Comparison of ENCODE assay signal across 21 cellular contexts in the genomic region with DNA sequence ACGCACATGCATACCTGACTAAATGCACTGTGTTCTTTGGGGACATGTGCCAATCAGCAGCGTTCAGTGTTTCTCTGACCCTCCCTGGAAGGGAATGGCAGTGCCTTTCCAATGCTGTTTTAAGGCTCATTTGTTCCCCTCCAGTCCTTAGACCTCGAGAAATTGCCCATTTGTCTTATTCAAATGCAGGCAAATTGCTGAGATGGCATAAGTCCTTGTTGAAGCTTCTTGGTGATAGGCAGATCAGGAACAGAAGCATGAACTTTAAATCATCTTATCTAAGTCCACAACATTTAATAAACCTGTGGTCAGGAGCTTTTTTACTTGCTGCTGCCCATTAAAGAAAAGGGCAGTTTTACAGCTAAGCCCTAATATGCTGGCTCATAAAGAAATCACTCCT.
A peak's percentile ranks its signal among the peaks of the same experiment; 100 is the strongest.
DNase-seq lines count a peak whose midpoint lies in the region; ATAC-seq, FAIRE-seq and TF ChIP-seq lines count a peak whose summit lies in the region.
"Had no signal": no experiment of that assay in that cellular context is flagged by ENCODE, and none has a peak within 500 bp of the region (broad histone marks: within the 10 kb centered on the region; RNA-seq: fewer than 3 reads in every experiment).

No MANE protein-coding gene starts in this region.

- H3K9me1 ChIP-seq in IMR-90 (ENCODE audit: insufficient read depth, low read length): no peaks in the 10 kb centered on the region

- H3K9me3 Mint-ChIP-seq in Calu3 (ENCODE audit: low read depth, unreplicated experiment): no peaks in the 10 kb centered on the region
- H3K9me3 Mint-ChIP-seq: CD8-positive, alpha-beta T cell had no signal

- H4K91ac ChIP-seq in IMR-90 (ENCODE audit: insufficient read depth, low read depth, low read length): no peak overlapping the region

- DNase-seq in A549 (ENCODE audit: low read depth in 1 of 2, low spot score in 1 of 2): no peak
- DNase-seq in IMR-90: no peak
- DNase-seq in bronchial epithelial cell (ENCODE audit: low read depth): no peak
- DNase-seq in germinal center (ENCODE audit: low spot score): no peak
- no peak for DNase-seq in Calu3
- DNase-seq in DMS153 (lab: John Stamatoyannopoulos, UW): no peak
- DNase-seq: AML-193; BE2C; Caco-2; CD4-positive, CD25-positive, alpha-beta regulatory T cell; CD8-positive, alpha-beta T cell; DND-41; GOT3; H7; HCEC 1CT had no signal

- H3K18ac ChIP-seq in IMR-90 (ENCODE audit: low read depth, low read length): no peak overlapping the region

- no peak for ATAC-seq in A549
- no peak for ATAC-seq in IMR-90 (ENCODE audit: low read depth)
- ATAC-seq in GM18909 (IDR thresholded peaks at IDR 0.05; ENCODE audit: poor library complexity, unreplicated experiment): no peak
- ATAC-seq: CD8-positive, alpha-beta T cell had no signal

- H3K9ac ChIP-seq in BLaER1 (peak overlapping the region; percentile 45; the same call in 1 of the 2 replicates), IMR-90 (ENCODE audit: low read depth, low read length) (no peak overlapping the region)

- no peak for TF ChIP-seq CTCF in A549 (IDR thresholded peaks at IDR 0.05)
- TF ChIP-seq CTCF in IMR-90 (conservative IDR thresholded peaks at IDR 0.05; ENCODE audit: low read depth, low read length): no peak
- no peak for TF ChIP-seq CTCF in bronchial epithelial cell (IDR thresholded peaks at IDR 0.05; ENCODE audit: insufficient read depth, low read length, severe bottlenecking)
- no peak for TF ChIP-seq CTCF in Calu3 (IDR thresholded peaks at IDR 0.05; ENCODE audit: unreplicated experiment)

- H3K27ac ChIP-seq in A549 (no peak overlapping the region), BLaER1 (peak overlapping the region; percentile 95), IMR-90 (ENCODE audit: insufficient read depth, low read length) (no peak overlapping the region)
- H3K27ac ChIP-seq: C4-2B had no signal

- H3K27ac Mint-ChIP-seq in Calu3 (ENCODE audit: unreplicated experiment): no peak overlapping the region
- H3K27ac Mint-ChIP-seq: CD4-positive, CD25-positive, alpha-beta regulatory T cell; CD8-positive, alpha-beta T cell had no signal

- TF ChIP-seq EP300 in A549 (IDR thresholded peaks at IDR 0.05): no peak

- POLR2A ChIA-PET in A549 (lab: Yijun Ruan, JAX): no interaction called here
- POLR2A ChIA-PET in IMR-90 (lab: Charles Lee; ENCODE audit: unreplicated experiment): no interaction called here

- H3K79me1 ChIP-seq in IMR-90 (ENCODE audit: low read depth in 1 of 2, low read length in 2 of 2): no peaks in the 10 kb centered on the region

- no peak overlapping the region for H3K4ac ChIP-seq in IMR-90 (ENCODE audit: low read depth, low read length)

- no peak overlapping the region for H2BK120ac ChIP-seq in IMR-90 (ENCODE audit: low read depth, low read length)

- no peaks in the 10 kb centered on the region for H3K36me3 ChIP-seq in BLaER1
- H3K36me3 ChIP-seq in IMR-90 (ENCODE audit: control insufficient read depth, insufficient read depth, low read length): no peaks in the 10 kb centered on the region
- H3K36me3 ChIP-seq in bronchial epithelial cell (ENCODE audit: control insufficient read depth, insufficient read depth, low read length): no peaks in the 10 kb centered on the region
- H3K36me3 ChIP-seq: BE2C had no signal

- H2AK5ac ChIP-seq in IMR-90 (ENCODE audit: low read depth, low read length): no peak overlapping the region

- TF ChIP-seq POLR2A in A549 (IDR thresholded peaks at IDR 0.05; ENCODE audit: low read length) (no peak), IMR-90 (IDR thresholded peaks at IDR 0.05; ENCODE audit: low read depth, low read length) (no peak)

- H3K27me3 ChIP-seq in BLaER1 (no peaks in the 10 kb centered on the region), IMR-90 (ENCODE audit: control insufficient read depth, insufficient read depth, low read length) (no peaks in the 10 kb centered on the region), bronchial epithelial cell (ENCODE audit: control insufficient read depth, insufficient read depth, low read length) (no peaks in the 10 kb centered on the region)
- H3K27me3 ChIP-seq: BE2C had no signal

- in situ Hi-C loops in IMR-90 (cut with MboI; ENCODE audit: low sequenced_read_pairs): no loop called here

- peaks cover 87% of the 10 kb centered on the region for H3K27me3 Mint-ChIP-seq in Calu3 (ENCODE audit: unreplicated experiment)

- BruUV-seq in IMR-90 (replicated peaks; lab: Mats Ljungman, UMichigan) (no TSS peak), Calu3 (replicated peaks; lab: Mats Ljungman, UMichigan) (no TSS peak)

- H2BK15ac ChIP-seq in IMR-90 (ENCODE audit: low read depth, low read length): no peak overlapping the region

- no peaks in the 10 kb centered on the region for H3K4me1 Mint-ChIP-seq in Calu3 (ENCODE audit: low read depth, unreplicated experiment)

- dilution Hi-C loops in IMR-90 (cut with HindIII; ENCODE audit: low sequenced_read_pairs, unreplicated experiment): no loop called here

- H2AK9ac ChIP-seq in IMR-90 (replicated peaks; ENCODE audit: low read depth, low read length, poor library complexity): no peak overlapping the region

- H3K4me1 ChIP-seq in A549 (no peaks in the 10 kb centered on the region), BLaER1 (peaks cover 95% of the 10 kb centered on the region), IMR-90 (ENCODE audit: control insufficient read depth, insufficient read depth, low read length) (no peaks in the 10 kb centered on the region)
- H3K4me1 ChIP-seq: Caco-2 had no signal

- no peak overlapping the region for H4K5ac ChIP-seq in IMR-90 (ENCODE audit: low read depth, low read length)

- intact Hi-C loops in IMR-90 (cut with micrococcal nuclease): no loop called here
- intact Hi-C loops in Calu3 (cut with micrococcal nuclease; ENCODE audit: unreplicated experiment): no loop called here

- H3K36me3 Mint-ChIP-seq in Calu3 (ENCODE audit: insufficient read depth, unreplicated experiment): no peaks in the 10 kb centered on the region
- H3K36me3 Mint-ChIP-seq: CD4-positive, CD25-positive, alpha-beta regulatory T cell; CD8-positive, alpha-beta T cell had no signal

- H3K4me3 ChIP-seq in A549 (no peak overlapping the region), BLaER1 (peak overlapping the region; percentile 20; the same call in 1 of the 2 replicates), IMR-90 (ENCODE audit: insufficient read depth, low read depth, low read length) (no peak overlapping the region), bronchial epithelial cell (ENCODE audit: low read depth, low read length) (no peak overlapping the region)

- no peak overlapping the region for H2BK5ac ChIP-seq in IMR-90 (ENCODE audit: low read depth, low read length, poor library complexity, severe bottlenecking)

- no peak overlapping the region for H3K4me2 ChIP-seq in A549
- H3K4me2 ChIP-seq in BLaER1: peak overlapping the region; percentile 94
- H3K4me2 ChIP-seq in IMR-90 (ENCODE audit: low read depth, low read length): no peak overlapping the region

- no peak overlapping the region for H3K23ac ChIP-seq in IMR-90 (ENCODE audit: low read depth, low read length)

- WGBS in A549 (ENCODE audit: missing lambda C conversion rate): 0% methylated on average over 3 of the region's 3 CpGs
- 20% methylated on average over 1 of the region's 3 CpGs; no CpG with 5 or more reads in 1 of the 2 experiments for WGBS in IMR-90 (ENCODE audit: extremely low coverage in 2 of 2, insufficient read length in 1 of 2), 2 experiments

- H3K4me3 Mint-ChIP-seq in Calu3 (ENCODE audit: low read depth, unreplicated experiment): no peak overlapping the region
- H3K4me3 Mint-ChIP-seq: CD4-positive, CD25-positive, alpha-beta regulatory T cell; CD8-positive, alpha-beta T cell had no signal

- no peak overlapping the region for H4K8ac ChIP-seq in IMR-90 (ENCODE audit: low read depth in 2 of 2, low read length in 2 of 2)

- TF ChIP-seq RAD21 in A549 (conservative IDR thresholded peaks at IDR 0.05 in 1 of 2, IDR thresholded peaks at IDR 0.05 in 1 of 2) (no peak), IMR-90 (IDR thresholded peaks at IDR 0.05; ENCODE audit: low read length) (no peak)

- no peak overlapping the region for H3K56ac ChIP-seq in IMR-90 (ENCODE audit: extremely low read depth, insufficient read depth, low read length)

- CTCF ChIA-PET in A549 (lab: Yijun Ruan, JAX) (interaction anchor here (1.0 kb wide), 1 partner anchor 113 kb away, joined by 3 read pairs; a partner anchor contains a TSS), IMR-90 (lab: Yijun Ruan, JAX) (no interaction called here), Calu3 (lab: Charles Lee) (no interaction called here)

- no peak for FAIRE-seq in A549 (lab: Jason Lieb, UNC)
- FAIRE-seq in bronchial epithelial cell (lab: Jason Lieb, UNC): peak; percentile 52
- FAIRE-seq: D721Med, G401.6, GM12892 had no signal

- H4K20me1 ChIP-seq in BLaER1 (no peaks in the 10 kb centered on the region), IMR-90 (ENCODE audit: insufficient read depth, low read length) (no peaks in the 10 kb centered on the region)

- H2BK20ac ChIP-seq in IMR-90 (ENCODE audit: low read depth, low read length): no peak overlapping the region

- no peaks in the 10 kb centered on the region for H3K9me3 ChIP-seq in A549
- no peaks in the 10 kb centered on the region for H3K9me3 ChIP-seq in BLaER1
- H3K9me3 ChIP-seq in IMR-90 (ENCODE audit: control insufficient read depth, insufficient read depth, low read length): no peaks in the 10 kb centered on the region
- H3K9me3 ChIP-seq: BE2C, Caco-2 had no signal

- H3K14ac ChIP-seq in IMR-90 (replicated peaks; ENCODE audit: low read depth, low read length): no peak overlapping the region

- H2AFZ ChIP-seq in IMR-90 (replicated peaks; ENCODE audit: low read length, poor library complexity): no peak overlapping the region

TF ChIP-seq in A549, 52 proteins besides CTCF, POLR2A, EP300 and RAD21:
- TF ChIP-seq MAFK (IDR thresholded peaks at IDR 0.05; ENCODE audit: partially characterized antibody) (peak; percentile 61), RFX5 (IDR thresholded peaks at IDR 0.05) (no peak)

TF ChIP-seq in IMR-90, 13 proteins besides CTCF, POLR2A, EP300 and RAD21:
- TF ChIP-seq MXI1 (IDR thresholded peaks at IDR 0.05; ENCODE audit: borderline replicate concordance, low read depth, low read length) (no peak), SMC3 (IDR thresholded peaks at IDR 0.05; ENCODE audit: low read depth, low read length) (no peak), MAFK (IDR thresholded peaks at IDR 0.05; ENCODE audit: low read depth, low read length) (0 out of 2 replicates have a peak, but pooled peaks have one; percentile 23), CEBPB (IDR thresholded peaks at IDR 0.05; ENCODE audit: low read depth, low read length) (no peak), RFX5 (IDR thresholded peaks at IDR 0.05; ENCODE audit: low read depth, low read length) (no peak), BHLHE40 (IDR thresholded peaks at IDR 0.05; ENCODE audit: low read depth, low read length) (no peak)
